1 cellular context compared by ENCODE assay signal in the genomic region with DNA sequence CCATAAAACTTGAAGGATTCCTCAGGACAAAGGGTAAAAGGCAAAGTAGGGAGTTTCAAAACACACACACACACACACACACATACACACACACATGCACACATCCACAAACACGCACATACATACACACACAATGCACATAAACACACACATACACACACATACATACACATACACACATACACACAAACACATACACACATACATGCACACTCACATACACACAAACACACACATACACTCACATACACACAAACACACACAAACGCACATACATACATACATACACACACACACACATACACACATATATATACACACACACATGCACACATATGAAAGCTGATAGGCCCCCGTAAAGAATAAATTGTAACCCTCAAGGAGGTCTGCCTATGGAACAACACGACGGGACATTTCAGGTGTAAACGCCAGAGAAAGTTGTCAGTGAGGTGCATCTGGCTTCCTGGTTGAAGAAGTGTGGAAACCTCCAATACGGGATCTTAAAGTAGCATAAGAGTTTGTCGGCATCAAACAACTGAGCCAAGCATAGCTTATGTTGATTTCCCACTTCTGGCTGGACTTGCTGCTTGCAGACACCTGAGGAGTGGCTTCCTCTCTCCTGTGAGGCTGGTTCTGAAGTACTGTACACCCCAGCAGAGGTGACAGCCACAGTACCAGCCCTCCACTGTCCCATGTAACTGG.
TF ChIP-seq lines count a peak whose summit lies in the region.

No MANE protein-coding gene starts in this region.

TF ChIP-seq in HEK293, 187 proteins besides CTCF, POLR2A, EP300 and RAD21 (continued from another document):
- TF ChIP-seq, protein P1, sequence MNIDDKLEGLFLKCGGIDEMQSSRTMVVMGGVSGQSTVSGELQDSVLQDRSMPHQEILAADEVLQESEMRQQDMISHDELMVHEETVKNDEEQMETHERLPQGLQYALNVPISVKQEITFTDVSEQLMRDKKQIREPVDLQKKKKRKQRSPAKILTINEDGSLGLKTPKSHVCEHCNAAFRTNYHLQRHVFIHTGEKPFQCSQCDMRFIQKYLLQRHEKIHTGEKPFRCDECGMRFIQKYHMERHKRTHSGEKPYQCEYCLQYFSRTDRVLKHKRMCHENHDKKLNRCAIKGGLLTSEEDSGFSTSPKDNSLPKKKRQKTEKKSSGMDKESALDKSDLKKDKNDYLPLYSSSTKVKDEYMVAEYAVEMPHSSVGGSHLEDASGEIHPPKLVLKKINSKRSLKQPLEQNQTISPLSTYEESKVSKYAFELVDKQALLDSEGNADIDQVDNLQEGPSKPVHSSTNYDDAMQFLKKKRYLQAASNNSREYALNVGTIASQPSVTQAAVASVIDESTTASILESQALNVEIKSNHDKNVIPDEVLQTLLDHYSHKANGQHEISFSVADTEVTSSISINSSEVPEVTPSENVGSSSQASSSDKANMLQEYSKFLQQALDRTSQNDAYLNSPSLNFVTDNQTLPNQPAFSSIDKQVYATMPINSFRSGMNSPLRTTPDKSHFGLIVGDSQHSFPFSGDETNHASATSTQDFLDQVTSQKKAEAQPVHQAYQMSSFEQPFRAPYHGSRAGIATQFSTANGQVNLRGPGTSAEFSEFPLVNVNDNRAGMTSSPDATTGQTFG (tag by site-specific recombination; IDR thresholded peaks at IDR 0.05; ENCODE audit: borderline replicate concordance), result peak; percentile 35; the same call in 1 of the 2 replicates
- no peak for TF ChIP-seq ZNF529 (tag by site-specific recombination; IDR thresholded peaks at IDR 0.05; ENCODE audit: insufficient replicate concordance)
- no peak for TF ChIP-seq ZNF292 (tag by site-specific recombination; IDR thresholded peaks at IDR 0.05; ENCODE audit: borderline replicate concordance, low read depth)
- no peak for TF ChIP-seq ZNF658 (tag by site-specific recombination; IDR thresholded peaks at IDR 0.05)
- TF ChIP-seq ZNF37A (tag by site-specific recombination; IDR thresholded peaks at IDR 0.05), result no peak
- no peak for TF ChIP-seq ZNF747 (tag by site-specific recombination; IDR thresholded peaks at IDR 0.05)
- TF ChIP-seq ZNF416 (tag by site-specific recombination; IDR thresholded peaks at IDR 0.05), result no peak
- peak; percentile 32; the same call in 1 of the 2 replicates for TF ChIP-seq ZBTB21 (tag by site-specific recombination; IDR thresholded peaks at IDR 0.05)
- no peak for TF ChIP-seq ZNF544 (tag by site-specific recombination; IDR thresholded peaks at IDR 0.05)
- TF ChIP-seq ZNF398 (tag by site-specific recombination; IDR thresholded peaks at IDR 0.05), result peak; percentile 26; the same call in 1 of the 2 replicates
- no peak for TF ChIP-seq SCRT1 (tag by site-specific recombination; IDR thresholded peaks at IDR 0.05; ENCODE audit: borderline replicate concordance)
- TF ChIP-seq ZNF274 (IDR thresholded peaks at IDR 0.05; ENCODE audit: low read length), result no peak
- no peak for TF ChIP-seq ZNF274 (tag by site-specific recombination; IDR thresholded peaks at IDR 0.05; ENCODE audit: borderline replicate concordance)
- no peak for TF ChIP-seq ZNF585B (tag by site-specific recombination; IDR thresholded peaks at IDR 0.05)
- no peak for TF ChIP-seq ZNF121 (tag by site-specific recombination; IDR thresholded peaks at IDR 0.05)
- TF ChIP-seq ZNF248 (tag by site-specific recombination; IDR thresholded peaks at IDR 0.05), result no peak
- no peak for TF ChIP-seq ZNF140 (tag by site-specific recombination; IDR thresholded peaks at IDR 0.05)
- TF ChIP-seq ZNF280C (tag by site-specific recombination; IDR thresholded peaks at IDR 0.05), result no peak
- no peak for TF ChIP-seq RBAK (tag by site-specific recombination; IDR thresholded peaks at IDR 0.05)
- TF ChIP-seq, protein P2, sequence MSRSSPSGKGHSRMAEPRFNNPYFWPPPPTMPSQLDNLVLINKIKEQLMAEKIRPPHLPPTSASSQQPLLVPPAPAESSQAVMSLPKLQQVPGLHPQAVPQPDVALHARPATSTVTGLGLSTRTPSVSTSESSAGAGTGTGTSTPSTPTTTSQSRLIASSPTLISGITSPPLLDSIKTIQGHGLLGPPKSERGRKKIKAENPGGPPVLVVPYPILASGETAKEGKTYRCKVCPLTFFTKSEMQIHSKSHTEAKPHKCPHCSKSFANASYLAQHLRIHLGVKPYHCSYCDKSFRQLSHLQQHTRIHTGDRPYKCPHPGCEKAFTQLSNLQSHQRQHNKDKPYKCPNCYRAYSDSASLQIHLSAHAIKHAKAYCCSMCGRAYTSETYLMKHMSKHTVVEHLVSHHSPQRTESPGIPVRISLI (tag by site-specific recombination; IDR thresholded peaks at IDR 0.05), result no peak
- no peak for TF ChIP-seq ZNF777 (tag by site-specific recombination; IDR thresholded peaks at IDR 0.05; ENCODE audit: borderline replicate concordance)
- TF ChIP-seq ZNF600 (tag by site-specific recombination; IDR thresholded peaks at IDR 0.05), result no peak
- TF ChIP-seq HOXD13 (CRISPR knock-in tag; IDR thresholded peaks at IDR 0.05; ENCODE audit: borderline replicate concordance), result no peak
